ENCODE assay signal across 13 cellular contexts in the genomic region with DNA sequence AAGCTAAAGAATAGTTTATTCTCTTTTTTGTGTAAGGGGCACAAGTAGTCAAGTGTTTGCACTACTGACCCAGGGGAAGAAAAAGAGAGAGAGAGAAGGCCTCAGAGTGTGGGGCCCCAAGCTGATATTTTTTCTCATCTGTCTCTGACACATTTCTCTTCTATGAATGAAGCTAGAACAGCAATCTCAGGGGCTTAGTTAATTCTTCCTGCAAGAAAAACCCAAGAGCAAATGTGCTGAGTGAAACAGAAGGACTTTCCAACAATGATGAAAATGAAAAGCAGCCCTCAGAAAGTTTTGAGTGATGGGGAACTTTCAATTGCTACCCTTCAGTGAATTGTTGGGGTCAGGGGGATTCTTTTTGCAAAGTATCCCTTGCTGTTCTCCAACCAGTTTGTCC.
"Had no signal": no experiment of that assay in that cellular context is flagged by ENCODE, and none has a peak within 500 bp of the region (broad histone marks: within the 10 kb centered on the region; RNA-seq: fewer than 3 reads in every experiment).

No MANE protein-coding gene starts in this region.

- H3K9me3 Mint-ChIP-seq: dendritic cell treated with granulocyte-macrophage colony-stimulating factor and Interleukin-4, amounts not matched to agents 40 ng/mL and 50 ng/mL, for 4 days had no signal

- H3K36me3 Mint-ChIP-seq: naive thymus-derived CD8-positive, alpha-beta T cell had no signal

- H3K36me3 ChIP-seq: left ventricle myocardium inferior, transverse colon had no signal

- H3K4me3 ChIP-seq: left ventricle myocardium inferior, transverse colon had no signal

- ATAC-seq: naive thymus-derived CD8-positive, alpha-beta T cell had no signal

- H3K4me1 ChIP-seq: transverse colon had no signal

- H3K27ac Mint-ChIP-seq: dendritic cell treated with granulocyte-macrophage colony-stimulating factor and Interleukin-4, amounts not matched to agents 40 ng/mL and 50 ng/mL, for 4 days had no signal

- H3K4me3 Mint-ChIP-seq: dendritic cell treated with granulocyte-macrophage colony-stimulating factor and Interleukin-4, amounts not matched to agents 40 ng/mL and 50 ng/mL, for 4 days had no signal

- DNase-seq: activated CD4-positive, alpha-beta T cell treated with anti-CD3 and anti-CD28 coated beads for 4 hours; activated T-cell treated with anti-CD3 and anti-CD28 coated beads, Interleukin-2, amount 50 U/mL, for 1 hour; effector memory CD4-positive, alpha-beta T cell; foreskin fibroblast; hypothalamus; kidney; left ventricle myocardium inferior; naive thymus-derived CD8-positive, alpha-beta T cell; stimulated activated CD4-positive, alpha-beta T cell treated with anti-CD3 and anti-CD28 coated beads, Interleukin-2, amount 100 ng/mL, for 24 hours; substantia nigra; T-helper 2 cell; transverse colon had no signal

- H3K9me3 ChIP-seq: left ventricle myocardium inferior, transverse colon had no signal

- H3K27me3 Mint-ChIP-seq: naive thymus-derived CD8-positive, alpha-beta T cell had no signal
